ENCODE assay signal across 30 cellular contexts in the genomic region with DNA sequence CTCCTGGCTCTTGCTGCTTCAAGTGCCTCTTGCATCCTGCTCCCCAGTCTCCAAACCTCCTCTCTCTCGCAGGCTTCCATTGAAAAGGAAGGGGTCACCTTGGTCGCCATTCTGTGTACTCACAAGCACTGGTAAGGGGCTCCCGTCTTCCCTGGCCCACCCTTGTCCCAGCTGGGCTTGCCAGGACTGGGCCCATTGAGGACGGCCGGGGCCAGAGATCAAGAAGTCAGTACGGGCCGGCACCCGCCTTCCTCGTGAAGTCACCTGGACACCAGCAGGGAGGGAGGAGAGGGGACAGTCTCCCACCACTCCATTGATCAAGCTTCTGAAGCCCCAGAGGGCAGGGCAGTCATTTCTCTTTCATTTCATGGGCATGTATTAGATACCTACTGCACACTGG. TPM values are rescaled to one million over a fixed set of nuclear protein-coding genes. Genes with fewer than 3 reads are reported as not detected.
"Had no signal": no experiment of that assay in that cellular context is flagged by ENCODE, and none has a peak within 500 bp of the region (broad histone marks: within the 10 kb centered on the region; RNA-seq: fewer than 3 reads in every experiment).

No MANE protein-coding gene starts in this region.

- H3K4me3 ChIP-seq: dorsolateral prefrontal cortex, gastrocnemius medialis, heart left ventricle, hepatocyte, lung, pancreas, smooth muscle cell, stomach, thyroid gland, vagina had no signal

- H3K9me3 Mint-ChIP-seq: naive thymus-derived CD4-positive, alpha-beta T cell; nephron; stimulated activated naive B cell treated with anti-CD40 and anti-IgM and Interleukin-4, amounts not matched to agents 10 μg/mL and 1 μg/mL and 100 μg/mL, for 72 hours had no signal

- H3K27me3 Mint-ChIP-seq: naive thymus-derived CD4-positive, alpha-beta T cell had no signal

- H3K4me1 ChIP-seq: gastrocnemius medialis, pancreas, thyroid gland had no signal

- DNase-seq: dorsolateral prefrontal cortex; effector CD4-positive, alpha-beta T cell; foreskin fibroblast; gastrocnemius medialis; heart left ventricle; kidney; mesenchymal stem cell; midbrain; naive thymus-derived CD4-positive, alpha-beta T cell; occipital lobe; stimulated activated CD4-positive, alpha-beta T cell treated with anti-CD3 and anti-CD28 coated beads, Interleukin-4, amount 100 ng/mL, for 4 hours; stimulated activated naive B cell treated with anti-CD40 and anti-IgM and Interleukin-4, amounts not matched to agents 10 μg/mL and 1 μg/mL and 100 μg/mL, for 72 hours; stomach; thyroid gland; trophoblast cell had no signal

- H3K4me2 ChIP-seq: hepatocyte, smooth muscle cell had no signal

- H3K4me1 Mint-ChIP-seq: naive thymus-derived CD4-positive, alpha-beta T cell; stimulated activated naive B cell treated with anti-CD40 and anti-IgM and Interleukin-4, amounts not matched to agents 10 μg/mL and 1 μg/mL and 100 μg/mL, for 72 hours had no signal

- H3K27ac Mint-ChIP-seq: stimulated activated naive B cell treated with anti-CD40 and anti-IgM and Interleukin-4, amounts not matched to agents 10 μg/mL and 1 μg/mL and 100 μg/mL, for 72 hours had no signal

- H3K9me3 ChIP-seq: gastrocnemius medialis, heart left ventricle, pancreas, stomach, thyroid gland, vagina had no signal

- H3K27me3 ChIP-seq: dorsolateral prefrontal cortex, gastrocnemius medialis, heart left ventricle, hepatocyte, pancreas, stomach, thyroid gland, vagina had no signal

- ATAC-seq: esophagus mucosa; gastrocnemius medialis; heart left ventricle; left lobe of liver; naive thymus-derived CD4-positive, alpha-beta T cell; pancreas; sciatic nerve; stimulated activated naive B cell treated with anti-CD40 and anti-IgM and Interleukin-4, amounts not matched to agents 10 μg/mL and 1 μg/mL and 100 μg/mL, for 72 hours had no signal

- H3K4me3 Mint-ChIP-seq: naive thymus-derived CD4-positive, alpha-beta T cell; nephron; stimulated activated naive B cell treated with anti-CD40 and anti-IgM and Interleukin-4, amounts not matched to agents 10 μg/mL and 1 μg/mL and 100 μg/mL, for 72 hours had no signal

- H2AFZ ChIP-seq: hepatocyte had no signal

- H3K36me3 Mint-ChIP-seq: naive thymus-derived CD4-positive, alpha-beta T cell; stimulated activated naive B cell treated with anti-CD40 and anti-IgM and Interleukin-4, amounts not matched to agents 10 μg/mL and 1 μg/mL and 100 μg/mL, for 72 hours had no signal

- H3K27ac ChIP-seq: dorsolateral prefrontal cortex, epithelial cell of prostate, gastrocnemius medialis, heart left ventricle, hepatocyte, pancreas, stomach, thyroid gland, vagina had no signal

- H3K36me3 ChIP-seq: gastrocnemius medialis, pancreas, vagina had no signal

RNA-seq across cellular contexts. Expression of a gene that starts 16.0 kb away (rescaled TPM):
- total RNA-seq: esophagus mucosa, gastrocnemius medialis, glomerular endothelial cell, left lobe of liver, liver, posterior vena cava, sciatic nerve, smooth muscle cell, stomach, subcutaneous adipose tissue, ureter, vagina had no signal
- polyA plus RNA-seq: naive thymus-derived CD4-positive, alpha-beta T cell had no signal

RNA-seq across cellular contexts. Expression of a gene that starts 41.4 kb away (rescaled TPM):
- total RNA-seq: glomerular endothelial cell had no signal
